In genomic region chr5:140962190-140962589, GRCh38 we compare ENCODE assay signal across 28 cellular contexts. TPM values are rescaled to one million over a fixed set of nuclear protein-coding genes. Genes with fewer than 3 reads are reported as not detected.
"Had no signal": no experiment of that assay in that cellular context is flagged by ENCODE, and none has a peak within 500 bp of the region (broad histone marks: within the 10 kb centered on the region; RNA-seq: fewer than 3 reads in every experiment).

No MANE protein-coding gene starts in this region.

- H3K4me3 ChIP-seq: neural progenitor cell, ovary, psoas muscle, skin epidermis, smooth muscle cell, spleen, suprapubic skin, testis, tibial artery, transverse colon, upper lobe of right lung, uterus had no signal

- H2AFZ ChIP-seq: neural progenitor cell, parathyroid adenoma had no signal

- H3K27ac ChIP-seq: neural progenitor cell, ovary, parathyroid adenoma, psoas muscle, skin epidermis, spleen, suprapubic skin, testis, tibial artery, transverse colon, upper lobe of right lung, uterus had no signal

- H3K27me3 ChIP-seq: ovary, testis, uterus had no signal

- DNase-seq: natural killer cell; occipital lobe; ovary; posterior cingulate gyrus; psoas muscle; right cardiac atrium; spleen; stimulated activated CD4-positive, alpha-beta T cell treated with anti-CD3 and anti-CD28 coated beads, Interleukin-12 subunit alpha, Interleukin-12 subunit beta, amount 100 ng/mL, for 4 hours; stimulated activated CD4-positive, alpha-beta T cell treated with anti-CD3 and anti-CD28 coated beads, Interleukin-1b, Interleukin-23, amount 100 ng/mL, for 48 hours; stimulated activated CD4-positive, alpha-beta T cell treated with anti-CD3 and anti-CD28 coated beads, Interleukin-4, amount 100 ng/mL, for 1 hour; stimulated activated CD4-positive, alpha-beta T cell treated with anti-CD3 and anti-CD28 coated beads, Interleukin-4, amount 100 ng/mL, for 4 hours; stimulated activated CD8-positive, alpha-beta memory T cell treated with anti-CD3 and anti-CD28 coated beads, Interleukin-4, amount 100 ng/mL, for 48 hours; stimulated activated naive CD4-positive, alpha-beta T cell; stimulated activated naive CD8-positive, alpha-beta T cell treated with anti-CD3 and anti-CD28 coated beads, Interleukin-15, amount 100 ng/mL, for 72 hours; stimulated activated naive CD8-positive, alpha-beta T cell treated with anti-CD3 and anti-CD28 coated beads, Interleukin-15, Interleukin-2, amounts not matched to agents 100 U/mL and 50 U/mL, for 24 hours; substantia nigra; testis; tibial artery; transverse colon; upper lobe of right lung; uterus had no signal

- H3K4me2 ChIP-seq: neural progenitor cell, smooth muscle cell had no signal

- H3K9ac ChIP-seq: neural progenitor cell, parathyroid adenoma had no signal

- ATAC-seq: natural killer cell; psoas muscle; right cardiac atrium; sciatic nerve; stimulated activated memory B cell treated with anti-CD40 and anti-IgM and Interleukin-4, amounts not matched to agents 10 μg/mL and 1 μg/mL and 100 μg/mL, for 72 hours; stimulated activated naive CD8-positive, alpha-beta T cell treated with anti-CD3 and anti-CD28 coated beads, Interleukin-15, amount 100 ng/mL, for 72 hours; stimulated activated naive CD8-positive, alpha-beta T cell treated with anti-CD3 and anti-CD28 coated beads, Interleukin-15, Interleukin-2, amounts not matched to agents 100 U/mL and 50 U/mL, for 24 hours; upper lobe of right lung had no signal

- H3K9me3 ChIP-seq: ovary, psoas muscle, suprapubic skin, testis, tibial artery, transverse colon, upper lobe of right lung, uterus had no signal

- H3K36me3 ChIP-seq: neural progenitor cell, ovary, spleen, suprapubic skin, tibial artery, transverse colon, upper lobe of right lung, uterus had no signal

- H3K4me1 ChIP-seq: psoas muscle, testis, uterus had no signal

RNA-seq across cellular contexts. Expression of gene PCDHAC2, which starts 4.1 kb away (rescaled TPM):
- total RNA-seq: natural killer cell had no signal

RNA-seq across cellular contexts. Expression of gene PCDHAC1, which starts 36.1 kb away (rescaled TPM):
- total RNA-seq: natural killer cell had no signal
- polyA plus RNA-seq: right cardiac atrium had no signal
